Comparison of ENCODE assay signal across 21 cellular contexts in genomic region chr1:117575586-117576225, GRCh38. TPM values are rescaled to one million over a fixed set of nuclear protein-coding genes. Genes with fewer than 3 reads are reported as not detected.
DNase-seq lines count a peak whose midpoint lies in the region; ATAC-seq and TF ChIP-seq lines count a peak whose summit lies in the region.
"Had no signal": no experiment of that assay in that cellular context is flagged by ENCODE, and none has a peak within 500 bp of the region (broad histone marks: within the 10 kb centered on the region; RNA-seq: fewer than 3 reads in every experiment).

No MANE protein-coding gene starts in this region.

- WGBS in transverse colon (ENCODE audit: low coverage in 1 of 2), 2 donors, result 78% methylated on average over 8 of the region's 8 CpGs; no CpG with 5 or more reads in 1 of the 2 donors

- POLR2A ChIA-PET in activated CD8-positive, alpha-beta T cell treated with anti-CD3 and anti-CD28 coated beads, Interleukin-2, amount 10 ng/mL, durations not matched to agents 7 days and 5 days (lab: Charles Lee), result interaction anchor here (1.2 kb wide), 1 partner anchor 31 kb away, joined by 3 read pairs; no protein-coding TSS in a partner anchor
- POLR2A ChIA-PET in activated CD8-positive, alpha-beta T cell treated with anti-CD3 and anti-CD28 coated beads for 36 hours (lab: Charles Lee), result interaction anchor here (0.8 to 0.9 kb wide), 2 partner anchors 10 to 13 kb away, joined by 3 read pairs; no protein-coding TSS in a partner anchor

- H3K4me3 ChIP-seq in transverse colon, result no peak overlapping the region
- H3K4me3 ChIP-seq: BLaER1, Peyer's patch, SJSA1 had no signal

- no peak for TF ChIP-seq CTCF in activated CD8-positive, alpha-beta T cell treated with anti-CD3 and anti-CD28 coated beads for 36 hours (IDR thresholded peaks at IDR 0.05)
- TF ChIP-seq CTCF in transverse colon (IDR thresholded peaks at IDR 0.05) (no peak), foreskin keratinocyte (conservative IDR thresholded peaks at IDR 0.05) (no peak)

- CTCF ChIA-PET in activated CD8-positive, alpha-beta T cell treated with anti-CD3 and anti-CD28 coated beads, Interleukin-2, amount 10 ng/mL, durations not matched to agents 7 days and 5 days (lab: Charles Lee), result no interaction called here
- CTCF ChIA-PET in activated CD8-positive, alpha-beta T cell treated with anti-CD3 and anti-CD28 coated beads for 36 hours (lab: Charles Lee), result interaction anchor here (0.8 to 1.7 kb wide), 3 partner anchors 32 to 41 kb away, joined by 3 to 5 read pairs (median 3); no protein-coding TSS in a partner anchor

- TF ChIP-seq EP300 in transverse colon (IDR thresholded peaks at IDR 0.05; ENCODE audit: low read depth), result no peak

- peak overlapping the region; percentile 14 for H3K27ac Mint-ChIP-seq in activated CD8-positive, alpha-beta T cell treated with anti-CD3 and anti-CD28 coated beads, Interleukin-2, amount 10 ng/mL, durations not matched to agents 7 days and 5 days
- H3K27ac Mint-ChIP-seq in activated CD8-positive, alpha-beta T cell treated with anti-CD3 and anti-CD28 coated beads for 36 hours, result no peak overlapping the region
- H3K27ac Mint-ChIP-seq in activated T-helper 1 cell treated with anti-CD3 and anti-CD28 coated beads, Interleukin-12 subunit alpha, Interleukin-12 subunit beta, Interleukin-2, Interleukin-4 antibody, amounts not matched to agents 30 ng/mL and 10 ng/mL and 1 ng/mL, durations not matched to agents 14 hours and 24 hours and 36 hours, result peak overlapping the region; percentile 1
- H3K27ac Mint-ChIP-seq in T-helper 17 cell, result no peak overlapping the region
- H3K27ac Mint-ChIP-seq: CD8-positive, alpha-beta T cell had no signal

- no peaks in the 10 kb centered on the region for H3K36me3 ChIP-seq in transverse colon
- H3K36me3 ChIP-seq: BLaER1, Peyer's patch, SJSA1 had no signal

- H3K27me3 Mint-ChIP-seq in activated CD8-positive, alpha-beta T cell treated with anti-CD3 and anti-CD28 coated beads, Interleukin-2, amount 10 ng/mL, durations not matched to agents 7 days and 5 days (ENCODE audit: low read depth), result no peaks in the 10 kb centered on the region
- H3K27me3 Mint-ChIP-seq in activated CD8-positive, alpha-beta T cell treated with anti-CD3 and anti-CD28 coated beads for 36 hours, result no peaks in the 10 kb centered on the region
- H3K27me3 Mint-ChIP-seq in activated T-helper 1 cell treated with anti-CD3 and anti-CD28 coated beads, Interleukin-12 subunit alpha, Interleukin-12 subunit beta, Interleukin-2, Interleukin-4 antibody, amounts not matched to agents 30 ng/mL and 10 ng/mL and 1 ng/mL, durations not matched to agents 14 hours and 24 hours and 36 hours (ENCODE audit: insufficient read depth), result peaks cover 6% of the 10 kb centered on the region
- no peaks in the 10 kb centered on the region for H3K27me3 Mint-ChIP-seq in T-helper 17 cell

- TF ChIP-seq POLR2A in transverse colon (IDR thresholded peaks at IDR 0.05), result no peak

- no peak overlapping the region for H3K27ac ChIP-seq in transverse colon
- no peak overlapping the region for H3K27ac ChIP-seq in foreskin keratinocyte
- H3K27ac ChIP-seq: BLaER1, Peyer's patch, SJSA1 had no signal

- in situ Hi-C loops in transverse colon (cut with MboI; ENCODE audit: low pct_ligation_motif_present in 1 of 4, low pct_unique_long_range_greater_than_20kb in 1 of 4, low sequenced_read_pairs in 3 of 4), result no loop called here

- H3K4me3 Mint-ChIP-seq in activated CD8-positive, alpha-beta T cell treated with anti-CD3 and anti-CD28 coated beads, Interleukin-2, amount 10 ng/mL, durations not matched to agents 7 days and 5 days, result no peak overlapping the region
- no peak overlapping the region for H3K4me3 Mint-ChIP-seq in activated CD8-positive, alpha-beta T cell treated with anti-CD3 and anti-CD28 coated beads for 36 hours
- H3K4me3 Mint-ChIP-seq in activated T-helper 1 cell treated with anti-CD3 and anti-CD28 coated beads, Interleukin-12 subunit alpha, Interleukin-12 subunit beta, Interleukin-2, Interleukin-4 antibody, amounts not matched to agents 30 ng/mL and 10 ng/mL and 1 ng/mL, durations not matched to agents 14 hours and 24 hours and 36 hours, result no peak overlapping the region
- no peak overlapping the region for H3K4me3 Mint-ChIP-seq in T-helper 17 cell
- H3K4me3 Mint-ChIP-seq: CD8-positive, alpha-beta T cell had no signal

- no peaks in the 10 kb centered on the region for H3K9me3 Mint-ChIP-seq in activated CD8-positive, alpha-beta T cell treated with anti-CD3 and anti-CD28 coated beads, Interleukin-2, amount 10 ng/mL, durations not matched to agents 7 days and 5 days (ENCODE audit: insufficient read depth)
- no peaks in the 10 kb centered on the region for H3K9me3 Mint-ChIP-seq in activated CD8-positive, alpha-beta T cell treated with anti-CD3 and anti-CD28 coated beads for 36 hours
- no peaks in the 10 kb centered on the region for H3K9me3 Mint-ChIP-seq in activated T-helper 1 cell treated with anti-CD3 and anti-CD28 coated beads, Interleukin-12 subunit alpha, Interleukin-12 subunit beta, Interleukin-2, Interleukin-4 antibody, amounts not matched to agents 30 ng/mL and 10 ng/mL and 1 ng/mL, durations not matched to agents 14 hours and 24 hours and 36 hours
- H3K9me3 Mint-ChIP-seq: CD8-positive, alpha-beta T cell had no signal

- peaks cover 28% of the 10 kb centered on the region for H3K4me1 Mint-ChIP-seq in activated CD8-positive, alpha-beta T cell treated with anti-CD3 and anti-CD28 coated beads, Interleukin-2, amount 10 ng/mL, durations not matched to agents 7 days and 5 days (ENCODE audit: low read depth)
- H3K4me1 Mint-ChIP-seq in activated CD8-positive, alpha-beta T cell treated with anti-CD3 and anti-CD28 coated beads for 36 hours (ENCODE audit: low read depth), result peaks cover 16% of the 10 kb centered on the region
- peaks cover 22% of the 10 kb centered on the region for H3K4me1 Mint-ChIP-seq in activated T-helper 1 cell treated with anti-CD3 and anti-CD28 coated beads, Interleukin-12 subunit alpha, Interleukin-12 subunit beta, Interleukin-2, Interleukin-4 antibody, amounts not matched to agents 30 ng/mL and 10 ng/mL and 1 ng/mL, durations not matched to agents 14 hours and 24 hours and 36 hours (ENCODE audit: low read depth)
- peaks cover 23% of the 10 kb centered on the region for H3K4me1 Mint-ChIP-seq in T-helper 17 cell

- H3K27me3 ChIP-seq in transverse colon, result no peaks in the 10 kb centered on the region
- peaks cover 2% of the 10 kb centered on the region for H3K27me3 ChIP-seq in foreskin keratinocyte
- H3K27me3 ChIP-seq: BLaER1, Peyer's patch, SJSA1 had no signal

- H3K9me3 ChIP-seq in transverse colon (no peaks in the 10 kb centered on the region), T-helper 17 cell (ENCODE audit: control insufficient read depth, low read length, poor library complexity, severe bottlenecking) (no peaks in the 10 kb centered on the region)
- H3K9me3 ChIP-seq: BLaER1, Peyer's patch, SJSA1 had no signal

- no peak for DNase-seq in activated CD8-positive, alpha-beta T cell treated with anti-CD3 and anti-CD28 coated beads, Interleukin-2, amount 10 ng/mL, durations not matched to agents 7 days and 5 days
- DNase-seq in activated CD8-positive, alpha-beta T cell treated with anti-CD3 and anti-CD28 coated beads for 36 hours, result no peak
- DNase-seq in activated T-helper 1 cell treated with anti-CD3 and anti-CD28 coated beads, Interleukin-12 subunit alpha, Interleukin-12 subunit beta, Interleukin-2, Interleukin-4 antibody, amounts not matched to agents 30 ng/mL and 10 ng/mL and 1 ng/mL, durations not matched to agents 14 hours and 24 hours and 36 hours (ENCODE audit: low spot score), result no peak
- peak; percentile 17 for DNase-seq in myocyte (ENCODE audit: low read depth)
- DNase-seq in transverse colon, result peak; percentile 4
- DNase-seq in T-helper 17 cell, result no peak
- no peak for DNase-seq in foreskin keratinocyte
- DNase-seq: ACHN; Calu3; CD8-positive, alpha-beta T cell; DMS153; Karpas-422; MV-4-11; NCI-H1694; NCI-H2081; NCI-H446; NCI-H526 had no signal

- ATAC-seq in activated CD8-positive, alpha-beta T cell treated with anti-CD3 and anti-CD28 coated beads, Interleukin-2, amount 10 ng/mL, durations not matched to agents 7 days and 5 days, result no peak
- no peak for ATAC-seq in activated CD8-positive, alpha-beta T cell treated with anti-CD3 and anti-CD28 coated beads for 36 hours
- ATAC-seq in T-helper 17 cell, result no peak
- ATAC-seq in foreskin keratinocyte, result no peak
- no peak for ATAC-seq in GM19328 (IDR thresholded peaks at IDR 0.05; ENCODE audit: unreplicated experiment)
- ATAC-seq: CD8-positive, alpha-beta T cell had no signal

- H3K4me1 ChIP-seq in transverse colon (peaks cover 0 to 22% (median 12%) of the 10 kb centered on the region in 4 donors), foreskin keratinocyte (no peaks in the 10 kb centered on the region)
- H3K4me1 ChIP-seq: BLaER1, Peyer's patch, SJSA1 had no signal

- H3K36me3 Mint-ChIP-seq in activated CD8-positive, alpha-beta T cell treated with anti-CD3 and anti-CD28 coated beads, Interleukin-2, amount 10 ng/mL, durations not matched to agents 7 days and 5 days (ENCODE audit: low read depth), result no peaks in the 10 kb centered on the region
- no peaks in the 10 kb centered on the region for H3K36me3 Mint-ChIP-seq in activated CD8-positive, alpha-beta T cell treated with anti-CD3 and anti-CD28 coated beads for 36 hours (ENCODE audit: low read depth)
- H3K36me3 Mint-ChIP-seq in activated T-helper 1 cell treated with anti-CD3 and anti-CD28 coated beads, Interleukin-12 subunit alpha, Interleukin-12 subunit beta, Interleukin-2, Interleukin-4 antibody, amounts not matched to agents 30 ng/mL and 10 ng/mL and 1 ng/mL, durations not matched to agents 14 hours and 24 hours and 36 hours (ENCODE audit: low read depth), result no peaks in the 10 kb centered on the region
- no peaks in the 10 kb centered on the region for H3K36me3 Mint-ChIP-seq in T-helper 17 cell (ENCODE audit: low read depth)
- H3K36me3 Mint-ChIP-seq: CD8-positive, alpha-beta T cell had no signal

- intact Hi-C loops in activated CD8-positive, alpha-beta T cell treated with anti-CD3 and anti-CD28 coated beads for 36 hours (cut with micrococcal nuclease), result no loop called here
- intact Hi-C loops in activated T-helper 1 cell treated with anti-CD3 and anti-CD28 coated beads, Interleukin-12 subunit alpha, Interleukin-12 subunit beta, Interleukin-2, Interleukin-4 antibody, amounts not matched to agents 30 ng/mL and 10 ng/mL and 1 ng/mL, durations not matched to agents 14 hours and 24 hours and 36 hours (cut with micrococcal nuclease), result no loop called here
- intact Hi-C loops in transverse colon (cut with DNase I; ENCODE audit: low total_unique reads), result no loop called here

RNA-seq across cellular contexts. Expression of gene TENT5C, which starts 30.1 kb away (rescaled TPM):
- total RNA-seq in activated CD8-positive, alpha-beta T cell treated with anti-CD3 and anti-CD28 coated beads, Interleukin-2, amount 10 ng/mL, durations not matched to agents 7 days and 5 days, result 10 to 100 TPM; 20.7 to 20.8 TPM
- total RNA-seq in activated CD8-positive, alpha-beta T cell treated with anti-CD3 and anti-CD28 coated beads for 36 hours, result 10 to 100 TPM; 13.1 to 13.6 TPM
- 4.9 and 5.2 TPM in 2 replicates for total RNA-seq in activated T-helper 1 cell treated with anti-CD3 and anti-CD28 coated beads, Interleukin-12 subunit alpha, Interleukin-12 subunit beta, Interleukin-2, Interleukin-4 antibody, amounts not matched to agents 30 ng/mL and 10 ng/mL and 1 ng/mL, durations not matched to agents 14 hours and 24 hours and 36 hours
- not detected in 2 replicates for total RNA-seq in myocyte
- polyA plus RNA-seq in myocyte (2012), result 0.14 TPM
- total RNA-seq in transverse colon, result 10 to 100 TPM in 3 of 4 donors, 1 to 10 TPM in 1; 3.4 to 30.8 (median 18.1) TPM
- total RNA-seq in T-helper 17 cell, result 100 to 1,000 TPM; 129 to 173 TPM
- 0.07 and 0.11 TPM in 2 replicates for total RNA-seq in foreskin keratinocyte
- 0.02 and 0.07 TPM in 2 replicates for polyA plus RNA-seq in foreskin keratinocyte

Comparison
In these comparisons a context has a peak if more than half of its experiments do, and no peak if none do; other contexts are left out.
1. H3K27ac Mint-ChIP-seq: peak in activated CD8-positive, alpha-beta T cell treated with anti-CD3 and anti-CD28 coated beads, Interleukin-2, amount 10 ng/mL, durations not matched to agents 7 days and 5 days (single experiment) and activated T-helper 1 cell treated with anti-CD3 and anti-CD28 coated beads, Interleukin-12 subunit alpha, Interleukin-12 subunit beta, Interleukin-2, Interleukin-4 antibody, amounts not matched to agents 30 ng/mL and 10 ng/mL and 1 ng/mL, durations not matched to agents 14 hours and 24 hours and 36 hours (single experiment); none in activated CD8-positive, alpha-beta T cell treated with anti-CD3 and anti-CD28 coated beads for 36 hours (single experiment) and T-helper 17 cell (single experiment).
2. DNase-seq: peak in myocyte (single experiment) and transverse colon (single experiment); none in activated CD8-positive, alpha-beta T cell treated with anti-CD3 and anti-CD28 coated beads, Interleukin-2, amount 10 ng/mL, durations not matched to agents 7 days and 5 days (single experiment), activated CD8-positive, alpha-beta T cell treated with anti-CD3 and anti-CD28 coated beads for 36 hours (single experiment), activated T-helper 1 cell treated with anti-CD3 and anti-CD28 coated beads, Interleukin-12 subunit alpha, Interleukin-12 subunit beta, Interleukin-2, Interleukin-4 antibody, amounts not matched to agents 30 ng/mL and 10 ng/mL and 1 ng/mL, durations not matched to agents 14 hours and 24 hours and 36 hours (single experiment), T-helper 17 cell (0 of 3) and foreskin keratinocyte (0 of 2).
3. RNA of gene TENT5C, which starts 30.1 kb away (total RNA-seq): 129 to 173 TPM in T-helper 17 cell; 20.7 to 20.8 TPM in activated CD8-positive, alpha-beta T cell treated with anti-CD3 and anti-CD28 coated beads, Interleukin-2, amount 10 ng/mL, durations not matched to agents 7 days and 5 days, 3.4 to 30.8 TPM in transverse colon, 13.1 to 13.6 TPM in activated CD8-positive, alpha-beta T cell treated with anti-CD3 and anti-CD28 coated beads for 36 hours, 4.9 to 5.2 TPM in activated T-helper 1 cell treated with anti-CD3 and anti-CD28 coated beads, Interleukin-12 subunit alpha, Interleukin-12 subunit beta, Interleukin-2, Interleukin-4 antibody, amounts not matched to agents 30 ng/mL and 10 ng/mL and 1 ng/mL, durations not matched to agents 14 hours and 24 hours and 36 hours, 0.07 to 0.11 TPM in foreskin keratinocyte and not detected in myocyte; every median in the first group is over 4 times any median in the second.